30 cellular contexts compared by ENCODE assay signal in the genomic region with DNA sequence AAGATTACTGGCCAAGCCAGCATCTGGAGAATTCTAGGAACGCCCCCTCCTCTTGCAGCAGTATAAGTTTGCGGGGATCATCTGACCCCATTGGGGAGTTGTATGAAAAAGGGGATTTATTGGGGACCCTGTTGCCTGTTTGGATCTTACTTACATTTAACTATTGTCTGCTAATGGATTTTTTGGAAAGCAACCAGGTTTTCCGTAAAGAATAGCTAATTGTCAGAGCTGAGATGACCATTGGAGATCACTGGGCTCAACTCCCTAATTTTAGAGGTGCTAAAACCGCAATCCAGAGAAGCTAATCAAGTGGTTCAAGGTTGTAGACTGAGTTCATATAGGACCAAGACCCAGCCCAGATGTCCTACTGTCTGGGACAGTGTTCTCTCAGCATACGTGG. TPM values are rescaled to one million over a fixed set of nuclear protein-coding genes. Genes with fewer than 3 reads are reported as not detected.
DNase-seq lines count a peak whose midpoint lies in the region; ATAC-seq and TF ChIP-seq lines count a peak whose summit lies in the region.
"Had no signal": no experiment of that assay in that cellular context is flagged by ENCODE, and none has a peak within 500 bp of the region (broad histone marks: within the 10 kb centered on the region; RNA-seq: fewer than 3 reads in every experiment).

No MANE protein-coding gene starts in this region.

- no peak overlapping the region for H2AFZ ChIP-seq in GM23248
- H2AFZ ChIP-seq: PC-9 had no signal

- H4K20me1 ChIP-seq in GM23248 (ENCODE audit: insufficient read depth), result no peaks in the 10 kb centered on the region

- 76 to 77% methylated on average over 5 of the region's 5 CpGs for WGBS in GM23248 (ENCODE audit: low coverage in 1 of 2, low lambda C conversion rate in 2 of 2, missing lambda C conversion rate in 2 of 2), 2 experiments

- DNase-seq in GM23248, result no peak
- DNase-seq in dorsolateral prefrontal cortex, result no peak
- no peak for DNase-seq in substantia nigra (lab: John Stamatoyannopoulos, UW)
- no peak for DNase-seq in AML-193 (lab: John Stamatoyannopoulos, UW)
- no peak for DNase-seq in stimulated activated naive CD8-positive, alpha-beta T cell treated with anti-CD3 and anti-CD28 coated beads, Interleukin-15, Interleukin-2, amounts not matched to agents 100 U/mL and 50 U/mL, for 24 hours
- DNase-seq: activated T-cell treated with anti-CD3 and anti-CD28 coated beads, Interleukin-2, amount 50 U/mL, for 4 hours; BE2C; DMS153; HCEC 1CT; left cardiac atrium; NCI-H1436; NCI-H2081 treated with DMSO at 0.1 percent for 48 hours; NCI-H2227 treated with DMSO at 0.1 percent for 48 hours; NCI-H69; PC-9; SHP77; stimulated activated CD4-positive, alpha-beta T cell treated with anti-CD3 and anti-CD28 coated beads, Interleukin-12 subunit alpha, Interleukin-12 subunit beta, amount 100 ng/mL, for 4 hours; stimulated activated CD4-positive, alpha-beta T cell treated with anti-CD3 and anti-CD28 coated beads, Interleukin-4, amount 100 ng/mL, for 1 hour; T-helper 17 cell had no signal

- H3K79me2 ChIP-seq in GM23248 (ENCODE audit: insufficient read depth), result peaks cover 37% of the 10 kb centered on the region

- H3K27ac ChIP-seq in GM23248, result peak overlapping the region; percentile 63
- H3K27ac ChIP-seq in dorsolateral prefrontal cortex, result peak overlapping the region in 53 of 59 donors; percentile 29 to 99 (median 84)
- peak overlapping the region; percentile 47 for H3K27ac ChIP-seq in muscle layer of colon (ENCODE audit: low read depth, low read length)
- H3K27ac ChIP-seq in substantia nigra (ENCODE audit: low read depth, low read length, poor library complexity, severe bottlenecking), result peak overlapping the region; percentile 69
- H3K27ac ChIP-seq: A549, PC-9, prostate gland had no signal

- H3K36me3 ChIP-seq in GM23248 (ENCODE audit: low read depth), result no peaks in the 10 kb centered on the region
- no peaks in the 10 kb centered on the region for H3K36me3 ChIP-seq in muscle layer of colon (ENCODE audit: insufficient read depth, low read length)
- H3K36me3 ChIP-seq: BE2C, prostate gland had no signal

- no peak for TF ChIP-seq CTCF in dorsolateral prefrontal cortex (IDR thresholded peaks at IDR 0.05 in 54 of 56, conservative IDR thresholded peaks at IDR 0.05 in 2 of 56; ENCODE audit: low read depth in 1 of 56, partially characterized antibody in 56 of 56)

- H3K27me3 ChIP-seq in GM23248 (replicated peaks; ENCODE audit: insufficient read depth) (no peaks in the 10 kb centered on the region), dorsolateral prefrontal cortex (no peaks in the 10 kb centered on the region), muscle layer of colon (ENCODE audit: control insufficient read depth in 1 of 2, insufficient read depth in 2 of 2, low read length in 2 of 2) (no peaks in the 10 kb centered on the region)
- H3K27me3 ChIP-seq: BE2C had no signal

- no peaks in the 10 kb centered on the region for H3K9me2 ChIP-seq in GM23248 (ENCODE audit: insufficient read depth)

- peaks cover 39% of the 10 kb centered on the region for H3F3A ChIP-seq in GM23248 (ENCODE audit: insufficient read depth)

- H3K9ac ChIP-seq in GM23248 (peak overlapping the region; percentile 1; the same call in 1 of the 2 replicates), muscle layer of colon (ENCODE audit: low read length) (no peak overlapping the region)

- intact Hi-C loops in dorsolateral prefrontal cortex (cut with DNase I), result loop anchor here (5.0 kb wide), 1 partner anchor 38 kb away; the partner anchor contains the start of gene HTRA1 (in 2 of the 2)

- in situ Hi-C loops in GM23248 (cut with MboI), result no loop called here

- H3K4me1 ChIP-seq in GM23248 (ENCODE audit: insufficient read depth) (peaks cover 38% of the 10 kb centered on the region), muscle layer of colon (ENCODE audit: insufficient read depth, low read length) (peaks cover 55% of the 10 kb centered on the region)
- H3K4me1 ChIP-seq: BE2C, prostate gland had no signal

- no peak for ATAC-seq in HG02571 (IDR thresholded peaks at IDR 0.05; ENCODE audit: unreplicated experiment)
- ATAC-seq in stimulated activated naive CD8-positive, alpha-beta T cell treated with anti-CD3 and anti-CD28 coated beads, Interleukin-15, Interleukin-2, amounts not matched to agents 100 U/mL and 50 U/mL, for 24 hours, result no peak
- ATAC-seq in HG02970 (IDR thresholded peaks at IDR 0.05; ENCODE audit: low FRiP score, unreplicated experiment), result no peak
- ATAC-seq: A549; activated T-cell treated with anti-CD3 and anti-CD28 coated beads, Interleukin-2, amount 50 U/mL, for 4 hours; GM12878; T-helper 17 cell had no signal

- H3K4me3 ChIP-seq in GM23248 (no peak overlapping the region), dorsolateral prefrontal cortex (no peak overlapping the region), muscle layer of colon (ENCODE audit: low read depth in 1 of 2, low read length in 2 of 2) (no peak overlapping the region)
- H3K4me3 ChIP-seq: A549, GM12878, PC-9, prostate gland had no signal

- H3K4me2 ChIP-seq in GM23248 (ENCODE audit: unreplicated experiment), result no peak overlapping the region
- H3K4me2 ChIP-seq: A549, PC-9 had no signal

- H3K9me3 ChIP-seq in GM23248 (ENCODE audit: low read depth) (no peaks in the 10 kb centered on the region), muscle layer of colon (ENCODE audit: low read length) (no peaks in the 10 kb centered on the region)
- H3K9me3 ChIP-seq: A549, BE2C, prostate gland had no signal

RNA-seq across cellular contexts. Expression of gene HTRA1, which starts 38.8 kb away (rescaled TPM):
- total RNA-seq in GM23248 (2014; rRNA removed; shearing (Covaris generic)), result 395 and 405 TPM in 2 replicates
- polyA plus RNA-seq in GM23248 (2016; fragmentation: Nextera tagmentation; extraction: Ambion mirVana), result 220 and 303 TPM in 2 replicates
- total RNA-seq in dorsolateral prefrontal cortex, result 100 to 1,000 TPM; 154 to 492 (median 263) TPM
- total RNA-seq: GM12878 had no signal

RNA-seq across cellular contexts. Expression of gene ARMS2, which starts 45.7 kb away (rescaled TPM):
- total RNA-seq in GM23248 (2014; rRNA removed; shearing (Covaris generic)), result not detected in 2 replicates
- not detected in 2 replicates for polyA plus RNA-seq in GM23248 (2016; fragmentation: Nextera tagmentation; extraction: Ambion mirVana)
- 1 to 10 TPM in 1 of 120 experiments, under 1 TPM in 8, not detected in 111; 0.63 to 2.1 (median 0.83) TPM for total RNA-seq in dorsolateral prefrontal cortex
- total RNA-seq: activated T-cell treated with anti-CD3 and anti-CD28 coated beads, Interleukin-2, amount 50 U/mL, for 4 hours; GM12878; IMR-90; left cardiac atrium; LHCN-M2; myocyte; PC-9; sciatic nerve; subcutaneous adipose tissue; T-helper 17 cell had no signal
- polyA plus RNA-seq: A549, GM12878, IMR-90 had no signal
